In genomic region chr5:43515678-43516048, GRCh38 we compare ENCODE assay signal across 7 cellular contexts. TPM values are rescaled to one million over a fixed set of nuclear protein-coding genes. Genes with fewer than 3 reads are reported as not detected.
A peak's percentile ranks its signal among the peaks of the same experiment; 100 is the strongest.
DNase-seq lines count a peak whose midpoint lies in the region; ATAC-seq, FAIRE-seq and TF ChIP-seq lines count a peak whose summit lies in the region.

No MANE protein-coding gene starts in this region.

- H3K4me1 ChIP-seq in HCT116 (ENCODE audit: control insufficient read depth in 1 of 2, insufficient read depth in 2 of 2, low read length in 2 of 2) = peaks cover 5 to 18% of the 10 kb centered on the region in 2 experiments; a peak in 2 of 4 replicates
- peaks cover 11 to 16% (median 12%) of the 10 kb centered on the region in 3 donors for H3K4me1 ChIP-seq in skeletal muscle tissue (ENCODE audit: control insufficient read depth in 3 of 3, insufficient read depth in 3 of 3, low read length in 3 of 3)

- H4K20me1 ChIP-seq in HCT116 (ENCODE audit: insufficient read depth) = no peaks in the 10 kb centered on the region

- H3K27me3 ChIP-seq in HCT116 (ENCODE audit: insufficient read depth, low read length) (no peaks in the 10 kb centered on the region), skeletal muscle tissue (ENCODE audit: control insufficient read depth in 3 of 3, insufficient read depth in 3 of 3, low read length in 3 of 3) (no peaks in the 10 kb centered on the region)

- no peak overlapping the region for H2AFZ ChIP-seq in HCT116 (ENCODE audit: low read depth, low read length, poor library complexity, severe bottlenecking)

- TF ChIP-seq POLR2A in HCT116 (IDR thresholded peaks at IDR 0.05; ENCODE audit: borderline replicate concordance, extremely low read depth, insufficient read depth, insufficient read length) = no peak
- TF ChIP-seq POLR2A in GM12891 (IDR thresholded peaks at IDR 0.05; ENCODE audit: low read depth, low read length) = no peak
- no peak for TF ChIP-seq POLR2A in erythroblast (IDR thresholded peaks at IDR 0.05; ENCODE audit: low read length)

- no peak for TF ChIP-seq RAD21 in HCT116 (IDR thresholded peaks at IDR 0.05; ENCODE audit: low read depth)

- BruUV-seq in HCT116 (replicated peaks; lab: Mats Ljungman, UMichigan) = no TSS peak

- no peaks in the 10 kb centered on the region for H3K9me2 ChIP-seq in HCT116 (ENCODE audit: insufficient read depth)

- H3K27ac ChIP-seq in HCT116 (ENCODE audit: low read depth, low read length) (peak overlapping the region; percentile 70), SK-N-MC (peak overlapping the region; percentile 97), skeletal muscle tissue (ENCODE audit: low read depth, low read length) (peak overlapping the region; percentile 76)

- no peaks in the 10 kb centered on the region for H3K36me3 ChIP-seq in HCT116 (ENCODE audit: control insufficient read depth in 1 of 2, insufficient read depth in 2 of 2, low read length in 2 of 2)
- no peaks in the 10 kb centered on the region for H3K36me3 ChIP-seq in SK-N-MC (ENCODE audit: insufficient read depth, low read length)
- no peaks in the 10 kb centered on the region for H3K36me3 ChIP-seq in skeletal muscle tissue (ENCODE audit: control insufficient read depth in 3 of 3, insufficient read depth in 3 of 3, low read length in 3 of 3)

- TF ChIP-seq CTCF in HCT116 (IDR thresholded peaks at IDR 0.05 in 2 of 3, conservative IDR thresholded peaks at IDR 0.05 in 1 of 3; ENCODE audit: borderline replicate concordance in 1 of 3, insufficient read depth in 1 of 3, low read depth in 2 of 3, low read length in 2 of 3) (no peak), fibroblast of the aortic adventitia (IDR thresholded peaks at IDR 0.05; ENCODE audit: insufficient read depth, low read length) (no peak)

- intact Hi-C loops in HCT116 (cut with micrococcal nuclease) = no loop called here

- peak overlapping the region; percentile 86 for H3K9ac ChIP-seq in HCT116 (ENCODE audit: low read length)
- H3K9ac ChIP-seq in SK-N-MC (ENCODE audit: insufficient read length) = peak overlapping the region; percentile 99
- H3K9ac ChIP-seq in skeletal muscle tissue (ENCODE audit: low read depth in 1 of 3, low read length in 3 of 3) = peak overlapping the region; percentile 83 to 93 (median 87)

- RAD21 ChIA-PET in HCT116 (lab: Charles Lee; ENCODE audit: low non-redundant PET in 1 of 2, low total read pairs in 2 of 2, uncharacterized antibody in 2 of 2, unreplicated experiment in 2 of 2) = no interaction called here

- POLR2A ChIA-PET in HCT116 (lab: Charles Lee) = interaction anchor here (1.1 kb wide), 1 partner anchor 8 kb away, joined by 8 read pairs; no protein-coding TSS in a partner anchor

- FAIRE-seq in GM12891 (lab: Jason Lieb, UNC) = no peak

- DNase-seq in HCT116 (ENCODE audit: low read depth, low spot score) (no peak), SK-N-MC (ENCODE audit: low read depth, low spot score) (no peak), fibroblast of the aortic adventitia (ENCODE audit: low read depth) (no peak), NOMO-1 treated with DMSO at 0.1 percent for 48 hours (lab: John Stamatoyannopoulos, UW; ENCODE audit: unreplicated experiment) (no peak), GM12891 (ENCODE audit: insufficient read length, low spot score) (no peak), erythroblast (lab: John Stamatoyannopoulos, UW) (no peak)

- H3K4me3 ChIP-seq in HCT116 (replicated peaks in 1 of 2; ENCODE audit: low read depth in 1 of 2, low read length in 2 of 2) = peak overlapping the region; percentile 80 to 85
- H3K4me3 ChIP-seq in SK-N-MC = peak overlapping the region; percentile 100
- H3K4me3 ChIP-seq in fibroblast of the aortic adventitia (ENCODE audit: low read depth, low read length) = peak overlapping the region; percentile 69
- H3K4me3 ChIP-seq in skeletal muscle tissue (ENCODE audit: low read length in 3 of 3) = peak overlapping the region; percentile 83 to 85 (median 83)

- CTCF ChIA-PET in HCT116 (lab: Charles Lee) = interaction anchor here (1.2 kb wide), 1 partner anchor 32 kb away, joined by 5 read pairs; the partner anchor contains the start of gene TMEM267

- H3K9me3 ChIP-seq in HCT116 (ENCODE audit: control insufficient read depth in 1 of 2, insufficient read depth in 1 of 2, low read depth in 1 of 2, low read length in 2 of 2) (no peaks in the 10 kb centered on the region), SK-N-MC (ENCODE audit: low read depth, low read length) (no peaks in the 10 kb centered on the region), skeletal muscle tissue (ENCODE audit: control insufficient read depth in 3 of 3, low read length in 3 of 3) (no peaks in the 10 kb centered on the region)

- ATAC-seq in HCT116 = no peak

- peak overlapping the region; percentile 76 for H3K4me2 ChIP-seq in HCT116 (ENCODE audit: low read length)

- peaks cover 16% of the 10 kb centered on the region for H3K79me2 ChIP-seq in HCT116 (ENCODE audit: insufficient read depth, low read length)

TF ChIP-seq in HCT116, 20 proteins besides CTCF, POLR2A, EP300 and RAD21 (continues in another document):
- TF ChIP-seq ATF3 (IDR thresholded peaks at IDR 0.05) (no peak), YY1 (IDR thresholded peaks at IDR 0.05; ENCODE audit: extremely low read depth, insufficient replicate concordance, low read depth, low read length) (no peak)

TF ChIP-seq in GM12891, 5 proteins besides CTCF, POLR2A, EP300 and RAD21:
- no peak for TF ChIP-seq SPI1 (IDR thresholded peaks at IDR 0.05; ENCODE audit: low read depth, low read length)
- TF ChIP-seq TAF1 (IDR thresholded peaks at IDR 0.05; ENCODE audit: low read depth, low read length) = no peak
- no peak for TF ChIP-seq POU2F2 (IDR thresholded peaks at IDR 0.05; ENCODE audit: low read depth, low read length)
- no peak for TF ChIP-seq PAX5 (IDR thresholded peaks at IDR 0.05; ENCODE audit: insufficient read depth, low read length, severe bottlenecking)
- no peak for TF ChIP-seq POLR2AphosphoS5 (IDR thresholded peaks at IDR 0.05; ENCODE audit: low read depth, low read length)
TF ChIP-seq in GM12891: peak in this region for 0.

RNA-seq across cellular contexts. Expression of gene C5orf34, which starts 0.7 kb away (rescaled TPM):
- total RNA-seq in HCT116 (2021; ENCODE audit: unreplicated experiment) (4.8 TPM), fibroblast of the aortic adventitia (ENCODE audit: low replicate concordance) (2.2 and 10.4 TPM in 2 replicates), skeletal muscle tissue (3.7 TPM)
- 2.6 and 3.6 TPM in 2 replicates for polyA plus RNA-seq in HCT116 (2012)
- 2.8 TPM for polyA plus RNA-seq in GM12891 (2012; ENCODE audit: low read depth, missing spikeins)

RNA-seq across cellular contexts. Expression of gene TMEM267, which starts 32.0 kb away (rescaled TPM):
- 17.5 TPM for total RNA-seq in HCT116 (2021; ENCODE audit: unreplicated experiment)
- polyA plus RNA-seq in HCT116 (2012) = 6.2 and 14.7 TPM in 2 replicates
- total RNA-seq in fibroblast of the aortic adventitia (ENCODE audit: low replicate concordance) = 9.6 and 35.8 TPM in 2 replicates
- 3.7 TPM for total RNA-seq in skeletal muscle tissue
- 7.0 TPM for polyA plus RNA-seq in GM12891 (2012; ENCODE audit: low read depth, missing spikeins)

RNA-seq across cellular contexts. Expression of gene PAIP1, which starts 41.2 kb away (rescaled TPM):
- total RNA-seq in HCT116 (2021; ENCODE audit: unreplicated experiment) (83.8 TPM), fibroblast of the aortic adventitia (ENCODE audit: low replicate concordance) (81.2 and 113 TPM in 2 replicates), skeletal muscle tissue (62.6 TPM)
- polyA plus RNA-seq in HCT116 (2012) = 31.1 and 53.1 TPM in 2 replicates
- 31.6 TPM for polyA plus RNA-seq in GM12891 (2012; ENCODE audit: low read depth, missing spikeins)
